Comparison of ENCODE assay signal across 19 cellular contexts in the genomic region with DNA sequence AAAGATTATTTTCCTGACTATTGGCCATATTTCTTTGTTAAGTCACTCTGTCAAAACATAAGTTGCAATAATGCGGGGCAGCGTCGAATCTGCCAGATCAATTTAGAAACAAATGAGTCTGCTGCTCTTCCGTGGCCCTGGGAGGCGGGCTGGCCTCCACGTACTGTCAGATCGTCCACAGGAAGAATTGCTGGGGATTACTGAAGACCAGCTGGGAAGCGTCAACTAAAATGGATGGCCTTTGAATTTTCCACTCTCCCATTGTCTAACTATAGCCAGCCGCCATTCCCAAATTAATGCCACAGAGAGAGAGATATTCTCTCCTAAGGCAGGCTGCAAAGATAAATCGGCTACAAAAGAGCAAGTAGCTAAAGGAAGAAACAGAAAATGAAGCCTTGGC.
DNase-seq lines count a peak whose midpoint lies in the region; ATAC-seq and TF ChIP-seq lines count a peak whose summit lies in the region.
"Had no signal": no experiment of that assay in that cellular context is flagged by ENCODE, and none has a peak within 500 bp of the region (broad histone marks: within the 10 kb centered on the region; RNA-seq: fewer than 3 reads in every experiment).

No MANE protein-coding gene starts in this region.

- H3K27me3 ChIP-seq in hepatocyte (no peaks in the 10 kb centered on the region), neuron (ENCODE audit: insufficient read depth, low read length) (no peaks in the 10 kb centered on the region)

- H3K9me3 ChIP-seq in hepatocyte (ENCODE audit: low read depth) (peaks cover 11% of the 10 kb centered on the region), neuron (ENCODE audit: low read length) (no peaks in the 10 kb centered on the region)
- H3K9me3 ChIP-seq: prostate gland had no signal

- no peaks in the 10 kb centered on the region for H4K20me1 ChIP-seq in hepatocyte (ENCODE audit: insufficient read depth, poor library complexity, severe bottlenecking)

- peak; percentile 23 for DNase-seq in AG08395 (ENCODE audit: low spot score)
- DNase-seq in cardiac fibroblast (ENCODE audit: low read depth in 2 of 2), result peak; percentile 18 to 27
- DNase-seq in hepatocyte (ENCODE audit: low spot score), result no peak
- DNase-seq in NOMO-1 treated with dmso at 0.1 percent for 144 hours (lab: John Stamatoyannopoulos, UW; ENCODE audit: unreplicated experiment), result no peak
- no peak for DNase-seq in mesenteric fat pad (ENCODE audit: low spot score)
- DNase-seq in NCI-H2081 treated with DMSO at 0.1 percent for 48 hours (lab: John Stamatoyannopoulos, UW), result no peak
- DNase-seq: ACHN; activated naive CD4-positive, alpha-beta T cell treated with anti-CD3 and anti-CD28 coated beads for 36 hours; activated T-cell treated with anti-CD3 and anti-CD28 coated beads, Interleukin-2, amount 50 U/mL, for 48 hours; aorta; cerebellar nuclear complex; effector memory CD8-positive, alpha-beta T cell; naive thymus-derived CD8-positive, alpha-beta T cell; NCI-H1417; SHP77 had no signal

- ATAC-seq in GM19035 (IDR thresholded peaks at IDR 0.05; ENCODE audit: unreplicated experiment), result no peak
- ATAC-seq: effector memory CD8-positive, alpha-beta T cell; naive thymus-derived CD8-positive, alpha-beta T cell had no signal

- no peak overlapping the region for H2AFZ ChIP-seq in hepatocyte
- peak overlapping the region; percentile 1 for H2AFZ ChIP-seq in neuron (ENCODE audit: low read depth, low read length)

- H3K4me3 ChIP-seq in cardiac fibroblast (replicated peaks in 1 of 2; ENCODE audit: low read depth in 2 of 2, low read length in 2 of 2) (no peak overlapping the region), hepatocyte (no peak overlapping the region), neuron (ENCODE audit: low read length) (no peak overlapping the region)
- H3K4me3 ChIP-seq: prostate gland had no signal

- peaks cover 3% of the 10 kb centered on the region for H3K4me1 ChIP-seq in hepatocyte (ENCODE audit: insufficient read depth)
- H3K4me1 ChIP-seq in neuron (ENCODE audit: insufficient read depth, low read length), result no peaks in the 10 kb centered on the region
- H3K4me1 ChIP-seq: prostate gland had no signal

- TF ChIP-seq CTCF in cardiac fibroblast (IDR thresholded peaks at IDR 0.05; ENCODE audit: low read depth, low read length) (no peak), hepatocyte (IDR thresholded peaks at IDR 0.05; ENCODE audit: poor library complexity) (no peak)

- H3K79me2 ChIP-seq in hepatocyte, result no peaks in the 10 kb centered on the region

- H3K36me3 ChIP-seq in hepatocyte (replicated peaks; ENCODE audit: insufficient read depth, low read depth) (no peaks in the 10 kb centered on the region), neuron (ENCODE audit: insufficient read depth, low read length) (no peaks in the 10 kb centered on the region)
- H3K36me3 ChIP-seq: prostate gland had no signal

- WGBS in hepatocyte (ENCODE audit: low lambda C conversion rate, missing lambda C conversion rate), result 54% methylated on average over 10 of the region's 10 CpGs

- peak overlapping the region; percentile 2 for H3K4me2 ChIP-seq in hepatocyte

- H3K9me2 ChIP-seq in hepatocyte (replicated peaks; ENCODE audit: insufficient read depth), result no peaks in the 10 kb centered on the region

- H3K27ac ChIP-seq in hepatocyte, result peak overlapping the region; percentile 33
- H3K27ac ChIP-seq: C4-2B, prostate gland had no signal

Comparison
In these comparisons a context has a peak if more than half of its experiments do, and no peak if none do; other contexts are left out.
1. DNase-seq: peak in AG08395 (single experiment) and cardiac fibroblast (2 of 2); none in hepatocyte (single experiment), NOMO-1 treated with dmso at 0.1 percent for 144 hours (single experiment), mesenteric fat pad (single experiment) and NCI-H2081 treated with DMSO at 0.1 percent for 48 hours (single experiment).